Comparison of ENCODE assay signal across 24 cellular contexts in the genomic region with DNA sequence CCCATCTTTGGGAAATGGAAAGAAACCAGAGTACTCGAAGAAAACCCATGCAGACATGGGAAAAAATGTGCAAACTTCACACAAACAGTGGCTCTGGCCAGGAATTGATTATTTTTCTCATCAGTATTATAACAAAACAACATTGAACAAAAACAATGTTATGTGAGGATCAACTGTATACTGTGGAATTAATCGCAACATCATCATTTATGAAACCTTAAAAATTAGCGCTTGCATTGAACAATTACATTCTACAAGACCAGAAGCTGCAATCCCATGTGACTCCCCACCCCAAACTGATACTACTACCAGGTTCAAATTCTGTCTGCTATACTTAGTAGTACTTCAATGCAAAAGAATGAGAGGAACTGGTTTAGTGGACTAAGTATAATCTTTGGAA.
DNase-seq lines count a peak whose midpoint lies in the region; ATAC-seq, FAIRE-seq and TF ChIP-seq lines count a peak whose summit lies in the region.
"Had no signal": no experiment of that assay in that cellular context is flagged by ENCODE, and none has a peak within 500 bp of the region (broad histone marks: within the 10 kb centered on the region; RNA-seq: fewer than 3 reads in every experiment).

No MANE protein-coding gene starts in this region.

- H3K9me3 ChIP-seq in HepG2 (ENCODE audit: low read length): no peaks in the 10 kb centered on the region
- no peaks in the 10 kb centered on the region for H3K9me3 ChIP-seq in right lobe of liver
- H3K9me3 ChIP-seq in K562 (replicated peaks; ENCODE audit: control insufficient read depth, insufficient read depth, low read depth, low read length): no peaks in the 10 kb centered on the region
- no peaks in the 10 kb centered on the region for H3K9me3 ChIP-seq in body of pancreas
- H3K9me3 ChIP-seq: BE2C, BLaER1 had no signal

- DNase-seq in HepG2 (ENCODE audit: low spot score) (no peak), right lobe of liver (no peak), K562 (ENCODE audit: extremely low read depth in 1 of 4, low spot score in 3 of 4) (no peak), body of pancreas (no peak), NOMO-1 (lab: John Stamatoyannopoulos, UW; ENCODE audit: unreplicated experiment in 2 of 2) (no peak)
- DNase-seq: ACHN; BE2C; C1 segment of cervical spinal cord; CD4-positive, alpha-beta memory T cell; CD4-positive, CD25-positive, alpha-beta regulatory T cell; CD8-positive, alpha-beta memory T cell; COR-L47; DMS 273 treated with DMSO at 0.1 percent for 48 hours; DMS153; DMS53; DMS79; DND-41; EL; GDM1 had no signal

- no peaks in the 10 kb centered on the region for H3K9me1 ChIP-seq in K562 (ENCODE audit: control insufficient read depth, insufficient read depth, low read length)

- in situ Hi-C loops in HepG2 (cut with HindIII; ENCODE audit: extremely low pct_ligation_motif_present, low pct_unique_long_range_greater_than_20kb) (no loop called here), K562 (cut with MboI) (no loop called here)

- TF ChIP-seq EP300 in HepG2 (IDR thresholded peaks at IDR 0.05; ENCODE audit: low read depth in 2 of 2, low read length in 2 of 2): no peak
- no peak for TF ChIP-seq EP300 in HepG2 (CRISPR knock-in tag; IDR thresholded peaks at IDR 0.05; ENCODE audit: borderline replicate concordance)
- TF ChIP-seq EP300 in K562 (IDR thresholded peaks at IDR 0.05; ENCODE audit: low read length): no peak

- no peak for ATAC-seq in HepG2
- ATAC-seq in right lobe of liver: no peak
- ATAC-seq in K562: no peak
- no peak for ATAC-seq in body of pancreas
- ATAC-seq: GM12878 had no signal

- TF ChIP-seq RAD21 in HepG2 (CRISPR knock-in tag; IDR thresholded peaks at IDR 0.05) (no peak), K562 (CRISPR knock-in tag; conservative IDR thresholded peaks at IDR 0.05 in 1 of 2, IDR thresholded peaks at IDR 0.05 in 1 of 2) (no peak)

- H2AFZ ChIP-seq in HepG2 (ENCODE audit: low read length) (no peak overlapping the region), K562 (ENCODE audit: low read depth, low read length) (no peak overlapping the region)

- no peak overlapping the region for H3K27ac ChIP-seq in HepG2 (ENCODE audit: extremely low read length, insufficient read depth, low read length)
- no peak overlapping the region for H3K27ac ChIP-seq in right lobe of liver
- H3K27ac ChIP-seq in K562 (ENCODE audit: extremely low read depth, low read depth, low read length): no peak overlapping the region
- no peak overlapping the region for H3K27ac ChIP-seq in body of pancreas
- H3K27ac ChIP-seq: 22Rv1, BLaER1 had no signal

- no peak for TF ChIP-seq POLR2A in HepG2 (IDR thresholded peaks at IDR 0.05; ENCODE audit: insufficient read depth in 1 of 2, low read depth in 2 of 2, low read length in 2 of 2)
- no peak for TF ChIP-seq POLR2A in right lobe of liver (IDR thresholded peaks at IDR 0.05)
- TF ChIP-seq POLR2A in K562 (conservative IDR thresholded peaks at IDR 0.05): no peak
- TF ChIP-seq POLR2A in body of pancreas (IDR thresholded peaks at IDR 0.05): no peak

- POLR2A ChIA-PET in HepG2 (lab: Yijun Ruan, JAX): no interaction called here
- POLR2A ChIA-PET in K562 (lab: Yijun Ruan, JAX): no interaction called here

- TF ChIP-seq CTCF in HepG2 (CRISPR knock-in tag; IDR thresholded peaks at IDR 0.05): no peak
- no peak for TF ChIP-seq CTCF in right lobe of liver (IDR thresholded peaks at IDR 0.05)
- TF ChIP-seq CTCF in K562 (IDR thresholded peaks at IDR 0.05 in 2 of 3, conservative IDR thresholded peaks at IDR 0.05 in 1 of 3; ENCODE audit: insufficient read depth in 2 of 3, low read depth in 1 of 3, low read length in 3 of 3): no peak
- no peak for TF ChIP-seq CTCF in body of pancreas (IDR thresholded peaks at IDR 0.05)

- BruUV-seq in HepG2 (replicated peaks; lab: Mats Ljungman, UMichigan) (no TSS peak), K562 (replicated peaks; lab: Mats Ljungman, UMichigan) (no TSS peak)

- H3K4me3 ChIP-seq in HepG2 (replicated peaks in 1 of 3; ENCODE audit: insufficient read depth in 1 of 3, low read depth in 2 of 3, low read length in 3 of 3): no peak overlapping the region
- H3K4me3 ChIP-seq in right lobe of liver: no peak overlapping the region
- H3K4me3 ChIP-seq in K562: no peak overlapping the region
- H3K4me3 ChIP-seq in body of pancreas: no peak overlapping the region
- H3K4me3 ChIP-seq: BLaER1, GM12878 had no signal

- intact Hi-C loops in HepG2 (cut with micrococcal nuclease; ENCODE audit: unreplicated experiment) (no loop called here), right lobe of liver (cut with DNase I) (no loop called here), K562 (cut with micrococcal nuclease) (no loop called here), body of pancreas (cut with DNase I) (no loop called here)

- H3K27me3 ChIP-seq in HepG2 (ENCODE audit: control insufficient read depth in 1 of 2, insufficient read depth in 2 of 2, low read length in 2 of 2) (no peaks in the 10 kb centered on the region), right lobe of liver (no peaks in the 10 kb centered on the region), K562 (ENCODE audit: control insufficient read depth in 2 of 2, insufficient read depth in 2 of 2, low read length in 2 of 2) (no peaks in the 10 kb centered on the region; a peak in 1 of 5 replicates), body of pancreas (no peaks in the 10 kb centered on the region)
- H3K27me3 ChIP-seq: BE2C, BLaER1 had no signal

- FAIRE-seq in HepG2 (lab: Jason Lieb, UNC) (no peak), K562 (lab: Jason Lieb, UNC) (no peak)
- FAIRE-seq: GM12878, GM12892, GM18507 had no signal

- WGBS in HepG2 (ENCODE audit: low lambda C conversion rate): 72% methylated on average over 3 of the region's 3 CpGs
- WGBS in right lobe of liver (ENCODE audit: insufficient coverage, low coverage, low lambda C conversion rate, missing lambda C conversion rate): 100% methylated on average over 3 of the region's 3 CpGs
- WGBS in K562 (ENCODE audit: insufficient coverage, low coverage, missing lambda C conversion rate): 0% methylated on average over 3 of the region's 3 CpGs
- WGBS in body of pancreas, 2 donors: 83 to 87% methylated on average over 3 of the region's 3 CpGs

- H3K4me1 ChIP-seq in HepG2 (ENCODE audit: insufficient read depth, low read length): peaks cover 18% of the 10 kb centered on the region; the same call in 1 of the 2 replicates
- H3K4me1 ChIP-seq in right lobe of liver: no peaks in the 10 kb centered on the region
- H3K4me1 ChIP-seq in K562 (replicated peaks in 1 of 2; ENCODE audit: control insufficient read depth in 2 of 2, insufficient read depth in 2 of 2, low read length in 2 of 2): no peaks in the 10 kb centered on the region
- H3K4me1 ChIP-seq in body of pancreas: no peaks in the 10 kb centered on the region
- H3K4me1 ChIP-seq: BE2C, BLaER1 had no signal

- H3K36me3 ChIP-seq in HepG2 (replicated peaks in 1 of 2; ENCODE audit: control insufficient read depth in 1 of 2, insufficient read depth in 2 of 2, low read length in 2 of 2): no peaks in the 10 kb centered on the region
- H3K36me3 ChIP-seq in right lobe of liver: no peaks in the 10 kb centered on the region
- no peaks in the 10 kb centered on the region for H3K36me3 ChIP-seq in K562 (ENCODE audit: control insufficient read depth, insufficient read depth, low read length)
- H3K36me3 ChIP-seq in body of pancreas (replicated peaks in 1 of 2; ENCODE audit: insufficient read depth in 1 of 2, low read depth in 2 of 2): no peaks in the 10 kb centered on the region
- H3K36me3 ChIP-seq: BE2C, BLaER1 had no signal

- H4K20me1 ChIP-seq in HepG2 (ENCODE audit: insufficient read depth, low read length) (no peaks in the 10 kb centered on the region), K562 (replicated peaks; ENCODE audit: control insufficient read depth, insufficient read depth, low read length) (no peaks in the 10 kb centered on the region)
- H4K20me1 ChIP-seq: BLaER1 had no signal

- CTCF ChIA-PET in HepG2 (lab: Yijun Ruan, JAX; ENCODE audit: low intra/inter-chr PET ratio, low total read pairs): no interaction called here
- CTCF ChIA-PET in K562 (lab: Yijun Ruan, JAX; ENCODE audit: low intra/inter-chr PET ratio): no interaction called here

- H3K4me2 ChIP-seq in HepG2 (ENCODE audit: low read depth, low read length) (no peak overlapping the region), K562 (ENCODE audit: insufficient read depth, low read length) (no peak overlapping the region)
- H3K4me2 ChIP-seq: BLaER1 had no signal

- H3K9ac ChIP-seq in HepG2 (ENCODE audit: insufficient read depth, low read depth, low read length): no peak overlapping the region
- H3K9ac ChIP-seq in K562 (ENCODE audit: insufficient read depth in 1 of 2, low read depth in 2 of 2, low read length in 2 of 2): no peak overlapping the region
- H3K9ac ChIP-seq: BLaER1 had no signal

- H3K79me2 ChIP-seq in HepG2 (ENCODE audit: insufficient read depth, low read length) (no peaks in the 10 kb centered on the region), K562 (ENCODE audit: control insufficient read depth, insufficient read depth, low read length) (no peaks in the 10 kb centered on the region)

TF ChIP-seq in HepG2, 621 proteins besides CTCF, POLR2A, EP300 and RAD21:
- TF ChIP-seq MAFK (conservative IDR thresholded peaks at IDR 0.05 in 1 of 2, IDR thresholded peaks at IDR 0.05 in 1 of 2; ENCODE audit: low read length in 2 of 2) (peak; percentile 82 to 85), KLF12 (CRISPR knock-in tag; IDR thresholded peaks at IDR 0.05; ENCODE audit: borderline replicate concordance) (no peak), MAFF (IDR thresholded peaks at IDR 0.05; ENCODE audit: low read depth, low read length) (peak; percentile 84), HDAC2 (CRISPR knock-in tag; IDR thresholded peaks at IDR 0.05) (no peak)
